25 cellular contexts compared by ENCODE assay signal in genomic region chr16:57361384-57361783, GRCh38. TPM values are rescaled to one million over a fixed set of nuclear protein-coding genes. Genes with fewer than 3 reads are reported as not detected.
DNase-seq lines count a peak whose midpoint lies in the region; ATAC-seq and TF ChIP-seq lines count a peak whose summit lies in the region.
"Had no signal": no experiment of that assay in that cellular context is flagged by ENCODE, and none has a peak within 500 bp of the region (broad histone marks: within the 10 kb centered on the region; RNA-seq: fewer than 3 reads in every experiment).

No MANE protein-coding gene starts in this region.

- H3K4me1 Mint-ChIP-seq in chondrocyte (ENCODE audit: low read depth): no peaks in the 10 kb centered on the region
- H3K4me1 Mint-ChIP-seq: activated CD4-positive, alpha-beta T cell treated with anti-CD3 and anti-CD28 coated beads, Interleukin-2, amount 10 ng/mL, durations not matched to agents 7 days and 5 days; activated naive CD8-positive, alpha-beta T cell treated with anti-CD3 and anti-CD28 coated beads, Interleukin-2, amount 10 ng/mL, durations not matched to agents 7 days and 5 days; CD4-positive, alpha-beta memory T cell; T-cell had no signal

- intact Hi-C loops in prostate gland (cut with DNase I): no loop called here

- WGBS in prostate gland: 37% methylated on average over 5 of the region's 5 CpGs

- no peaks in the 10 kb centered on the region for H3K9me3 ChIP-seq in prostate gland
- H3K9me3 ChIP-seq: uterus had no signal

- no peak overlapping the region for H3K27ac Mint-ChIP-seq in chondrocyte (ENCODE audit: unreplicated experiment)
- no peak overlapping the region for H3K27ac Mint-ChIP-seq in activated naive CD4-positive, alpha-beta T cell treated with anti-CD3 and anti-CD28 coated beads, Interleukin-2, amount 50 U/mL, for 72 hours
- H3K27ac Mint-ChIP-seq: activated CD4-positive, alpha-beta T cell treated with anti-CD3 and anti-CD28 coated beads, Interleukin-2, amount 10 ng/mL, durations not matched to agents 7 days and 5 days; activated naive CD8-positive, alpha-beta T cell treated with anti-CD3 and anti-CD28 coated beads, Interleukin-2, amount 10 ng/mL, durations not matched to agents 7 days and 5 days; activated T-helper 1 cell treated with anti-CD3 and anti-CD28 coated beads, Interleukin-12 subunit alpha, Interleukin-12 subunit beta, Interleukin-2, Interleukin-4 antibody, amounts not matched to agents 30 ng/mL and 10 ng/mL and 1 ng/mL, durations not matched to agents 14 hours and 24 hours and 36 hours; CD4-positive, alpha-beta memory T cell; T-cell had no signal

- peak overlapping the region in 1 of 2 donors; percentile 12 for H3K27ac ChIP-seq in prostate gland
- H3K27ac ChIP-seq: uterus had no signal

- H3K27me3 Mint-ChIP-seq in chondrocyte (ENCODE audit: low read depth): peaks cover 21% of the 10 kb centered on the region
- H3K27me3 Mint-ChIP-seq: activated CD4-positive, alpha-beta T cell treated with anti-CD3 and anti-CD28 coated beads, Interleukin-2, amount 10 ng/mL, durations not matched to agents 7 days and 5 days; activated naive CD8-positive, alpha-beta T cell treated with anti-CD3 and anti-CD28 coated beads, Interleukin-2, amount 10 ng/mL, durations not matched to agents 7 days and 5 days had no signal

- no peaks in the 10 kb centered on the region for H3K27me3 ChIP-seq in prostate gland (replicated peaks; ENCODE audit: insufficient read depth)
- H3K27me3 ChIP-seq: uterus had no signal

- no peaks in the 10 kb centered on the region for H3K36me3 Mint-ChIP-seq in chondrocyte (ENCODE audit: low read depth)
- no peaks in the 10 kb centered on the region for H3K36me3 Mint-ChIP-seq in activated naive CD4-positive, alpha-beta T cell treated with anti-CD3 and anti-CD28 coated beads, Interleukin-2, amount 50 U/mL, for 72 hours
- H3K36me3 Mint-ChIP-seq: activated naive CD8-positive, alpha-beta T cell treated with anti-CD3 and anti-CD28 coated beads, Interleukin-2, amount 10 ng/mL, durations not matched to agents 7 days and 5 days; CD4-positive, alpha-beta memory T cell; T-cell had no signal

- no peaks in the 10 kb centered on the region for H3K36me3 ChIP-seq in prostate gland
- H3K36me3 ChIP-seq: uterus had no signal

- no peak overlapping the region for H3K4me3 Mint-ChIP-seq in chondrocyte (ENCODE audit: unreplicated experiment)
- H3K4me3 Mint-ChIP-seq: activated CD4-positive, alpha-beta T cell treated with anti-CD3 and anti-CD28 coated beads, Interleukin-2, amount 10 ng/mL, durations not matched to agents 7 days and 5 days; activated naive CD8-positive, alpha-beta T cell treated with anti-CD3 and anti-CD28 coated beads, Interleukin-2, amount 10 ng/mL, durations not matched to agents 7 days and 5 days; activated T-helper 1 cell treated with anti-CD3 and anti-CD28 coated beads, Interleukin-12 subunit alpha, Interleukin-12 subunit beta, Interleukin-2, Interleukin-4 antibody, amounts not matched to agents 30 ng/mL and 10 ng/mL and 1 ng/mL, durations not matched to agents 14 hours and 24 hours and 36 hours; CD4-positive, alpha-beta memory T cell; T-cell had no signal

- DNase-seq in D341Med (ENCODE audit: low spot score) (peak; percentile 10), chondrocyte (ENCODE audit: low spot score) (peak; percentile 57), prostate gland (ENCODE audit: low spot score) (peak; percentile 46), GM19238 (ENCODE audit: insufficient read length, low spot score) (no peak)
- no peak for DNase-seq in activated naive CD4-positive, alpha-beta T cell treated with anti-CD3 and anti-CD28 coated beads, Interleukin-2, amount 50 U/mL, for 72 hours (ENCODE audit: low spot score in 2 of 2)
- DNase-seq: activated CD4-positive, alpha-beta T cell treated with anti-CD3 and anti-CD28 coated beads, Interleukin-2, amount 10 ng/mL, durations not matched to agents 7 days and 5 days; activated naive CD8-positive, alpha-beta T cell treated with anti-CD3 and anti-CD28 coated beads, Interleukin-2, amount 10 ng/mL, durations not matched to agents 7 days and 5 days; CD4-positive, alpha-beta memory T cell; DMS153; GDM1; Karpas-422; kidney glomerular epithelial cell; NCI-H1092; NCI-H1930; NCI-H226; NCI-H82; PC-3; retina; stimulated activated CD4-positive, alpha-beta T cell treated with anti-CD3 and anti-CD28 coated beads, Interleukin-4, amount 100 ng/mL, for 24 hours; T-cell; uterus had no signal

- TF ChIP-seq CTCF in GM12875 (IDR thresholded peaks at IDR 0.05; ENCODE audit: borderline replicate concordance, insufficient read depth, low read depth, low read length) (no peak), chondrocyte (IDR thresholded peaks at IDR 0.05) (no peak), prostate gland (IDR thresholded peaks at IDR 0.05) (no peak)

- no peak for TF ChIP-seq POLR2A in prostate gland (IDR thresholded peaks at IDR 0.05)

- H3K4me3 ChIP-seq in GM12875 (ENCODE audit: low read depth, low read length): peak overlapping the region; percentile 65
- no peak overlapping the region for H3K4me3 ChIP-seq in prostate gland
- H3K4me3 ChIP-seq: uterus had no signal

- H3K4me1 ChIP-seq in prostate gland (replicated peaks): no peaks in the 10 kb centered on the region
- H3K4me1 ChIP-seq: uterus had no signal

- H3K9me3 Mint-ChIP-seq in chondrocyte (ENCODE audit: low read depth): no peaks in the 10 kb centered on the region
- H3K9me3 Mint-ChIP-seq in activated naive CD4-positive, alpha-beta T cell treated with anti-CD3 and anti-CD28 coated beads, Interleukin-2, amount 50 U/mL, for 72 hours: no peaks in the 10 kb centered on the region
- H3K9me3 Mint-ChIP-seq: activated CD4-positive, alpha-beta T cell treated with anti-CD3 and anti-CD28 coated beads, Interleukin-2, amount 10 ng/mL, durations not matched to agents 7 days and 5 days; activated naive CD8-positive, alpha-beta T cell treated with anti-CD3 and anti-CD28 coated beads, Interleukin-2, amount 10 ng/mL, durations not matched to agents 7 days and 5 days; activated T-helper 1 cell treated with anti-CD3 and anti-CD28 coated beads, Interleukin-12 subunit alpha, Interleukin-12 subunit beta, Interleukin-2, Interleukin-4 antibody, amounts not matched to agents 30 ng/mL and 10 ng/mL and 1 ng/mL, durations not matched to agents 14 hours and 24 hours and 36 hours; CD4-positive, alpha-beta memory T cell; T-cell had no signal

- ATAC-seq in activated naive CD4-positive, alpha-beta T cell treated with anti-CD3 and anti-CD28 coated beads, Interleukin-2, amount 50 U/mL, for 72 hours: no peak
- ATAC-seq in activated CD4-positive, CD25-positive, alpha-beta regulatory T cell treated with anti-CD3 and anti-CD28 coated beads, Interleukin-2, amount 50 U/mL, for 24 hours: no peak
- ATAC-seq: PC-3, T-cell had no signal

RNA-seq across cellular contexts. Expression of gene CCL22, which starts 2.8 kb away (rescaled TPM):
- total RNA-seq in chondrocyte (not detected in 3 replicates), prostate gland (under 1 TPM in 1 of 2 donors, not detected in 1; 0.51 TPM)
- 1 to 10 TPM; 2.3 to 2.6 TPM for total RNA-seq in activated naive CD4-positive, alpha-beta T cell treated with anti-CD3 and anti-CD28 coated beads, Interleukin-2, amount 50 U/mL, for 72 hours
- total RNA-seq: glomerular endothelial cell, PC-3, uterus had no signal

RNA-seq across cellular contexts. Expression of gene CX3CL1, which starts 10.9 kb away (rescaled TPM):
- 11.2 to 47.9 TPM (median 46.0 TPM) in 3 replicates for total RNA-seq in chondrocyte
- 10 to 100 TPM; 30.2 to 52.6 TPM for total RNA-seq in prostate gland
- total RNA-seq in activated naive CD4-positive, alpha-beta T cell treated with anti-CD3 and anti-CD28 coated beads, Interleukin-2, amount 50 U/mL, for 72 hours: under 1 TPM in 1 of 2 donors, not detected in 1; 0.07 TPM
- total RNA-seq: activated CD4-positive, alpha-beta T cell treated with anti-CD3 and anti-CD28 coated beads, Interleukin-2, amount 10 ng/mL, durations not matched to agents 7 days and 5 days; activated naive CD8-positive, alpha-beta T cell treated with anti-CD3 and anti-CD28 coated beads, Interleukin-2, amount 10 ng/mL, durations not matched to agents 7 days and 5 days; activated T-helper 1 cell treated with anti-CD3 and anti-CD28 coated beads, Interleukin-12 subunit alpha, Interleukin-12 subunit beta, Interleukin-2, Interleukin-4 antibody, amounts not matched to agents 30 ng/mL and 10 ng/mL and 1 ng/mL, durations not matched to agents 14 hours and 24 hours and 36 hours; CD4-positive, alpha-beta memory T cell; PC-3 had no signal

RNA-seq across cellular contexts. Expression of gene CCL17, which starts 43.2 kb away (rescaled TPM):
- not detected in 3 replicates for total RNA-seq in chondrocyte
- total RNA-seq in prostate gland: not detected
- total RNA-seq in activated naive CD4-positive, alpha-beta T cell treated with anti-CD3 and anti-CD28 coated beads, Interleukin-2, amount 50 U/mL, for 72 hours: not detected
- total RNA-seq: activated naive CD8-positive, alpha-beta T cell treated with anti-CD3 and anti-CD28 coated beads, Interleukin-2, amount 10 ng/mL, durations not matched to agents 7 days and 5 days; CD4-positive, alpha-beta memory T cell; glomerular endothelial cell; PC-3; uterus had no signal

Comparison
In these comparisons a context has a peak if more than half of its experiments do, and no peak if none do; other contexts are left out.
1. DNase-seq: peak in D341Med (single experiment), chondrocyte (single experiment) and prostate gland (single experiment); none in GM19238 (single experiment) and activated naive CD4-positive, alpha-beta T cell treated with anti-CD3 and anti-CD28 coated beads, Interleukin-2, amount 50 U/mL, for 72 hours (0 of 2).
2. RNA of gene CX3CL1, which starts 10.9 kb away (total RNA-seq): 30.2 to 52.6 TPM in prostate gland and 11.2 to 47.9 TPM in chondrocyte; 0.07 TPM in activated naive CD4-positive, alpha-beta T cell treated with anti-CD3 and anti-CD28 coated beads, Interleukin-2, amount 50 U/mL, for 72 hours; every median in the first group is over 10 times any median in the second.